18 cellular contexts compared by ENCODE assay signal in genomic region chr7:93972029-93972725, GRCh38. TPM values are rescaled to one million over a fixed set of nuclear protein-coding genes. Genes with fewer than 3 reads are reported as not detected.
"Had no signal": no experiment of that assay in that cellular context is flagged by ENCODE, and none has a peak within 500 bp of the region (broad histone marks: within the 10 kb centered on the region; RNA-seq: fewer than 3 reads in every experiment).

No MANE protein-coding gene starts in this region.

- H3K27ac ChIP-seq: colonic mucosa, heart left ventricle, neutrophil, psoas muscle, right lobe of liver, testis, tibial nerve had no signal

- H3K9me3 ChIP-seq: colonic mucosa, heart left ventricle, neutrophil, psoas muscle, right lobe of liver, testis, tibial nerve had no signal

- H3K27me3 ChIP-seq: colonic mucosa, heart left ventricle, neutrophil, right lobe of liver, testis, tibial nerve had no signal

- H3K36me3 ChIP-seq: colonic mucosa, heart left ventricle, neutrophil, right lobe of liver, tibial nerve had no signal

- H3K4me3 ChIP-seq: colonic mucosa, heart left ventricle, psoas muscle, right lobe of liver, testis, tibial nerve had no signal

- ATAC-seq: naive thymus-derived CD4-positive, alpha-beta T cell; psoas muscle; right lobe of liver; stimulated activated memory B cell treated with anti-CD40 and anti-IgM and Interleukin-4, amounts not matched to agents 10 μg/mL and 1 μg/mL and 100 μg/mL, for 72 hours; stimulated activated naive CD8-positive, alpha-beta T cell treated with anti-CD3 and anti-CD28 coated beads, Interleukin-15, amount 100 ng/mL, for 72 hours had no signal

- H3K4me1 ChIP-seq: colonic mucosa, psoas muscle, right lobe of liver, testis, tibial nerve had no signal

- DNase-seq: colonic mucosa; dermis blood vessel endothelial cell; foreskin melanocyte; heart left ventricle; hippocampal formation; kidney glomerular epithelial cell; mammary epithelial cell; naive thymus-derived CD4-positive, alpha-beta T cell; nephron progenitor cell; psoas muscle; retina; right lobe of liver; stimulated activated CD4-positive, alpha-beta T cell treated with anti-CD3 and anti-CD28 coated beads, Interleukin-4, amount 100 ng/mL, for 24 hours; stimulated activated naive CD8-positive, alpha-beta T cell treated with anti-CD3 and anti-CD28 coated beads, Interleukin-15, amount 100 ng/mL, for 72 hours; testis had no signal

RNA-seq across cellular contexts. Expression of gene GNG11, which starts 50.6 kb away (rescaled TPM):
- polyA plus RNA-seq: naive thymus-derived CD4-positive, alpha-beta T cell had no signal
